12 cellular contexts compared by ENCODE assay signal in genomic region chr7:82594665-82595064, GRCh38.
DNase-seq lines count a peak whose midpoint lies in the region; ATAC-seq and TF ChIP-seq lines count a peak whose summit lies in the region.
"Had no signal": no experiment of that assay in that cellular context is flagged by ENCODE, and none has a peak within 500 bp of the region (broad histone marks: within the 10 kb centered on the region; RNA-seq: fewer than 3 reads in every experiment).

No MANE protein-coding gene starts in this region.

- H3K4me1 Mint-ChIP-seq in stimulated activated effector memory CD8-positive, alpha-beta T cell treated with anti-CD3 and anti-CD28 coated beads, Interleukin-12 subunit alpha, Interleukin-12 subunit beta, amount 100 ng/mL, for 72 hours = no peaks in the 10 kb centered on the region

- TF ChIP-seq CTCF in esophagus squamous epithelium (IDR thresholded peaks at IDR 0.05) = no peak

- no peak overlapping the region for H3K4me3 Mint-ChIP-seq in stimulated activated effector memory CD8-positive, alpha-beta T cell treated with anti-CD3 and anti-CD28 coated beads, Interleukin-12 subunit alpha, Interleukin-12 subunit beta, amount 100 ng/mL, for 72 hours
- H3K4me3 Mint-ChIP-seq: activated CD8-positive, alpha-beta T cell treated with anti-CD3 and anti-CD28 coated beads for 36 hours had no signal

- no peak for ATAC-seq in left lobe of liver
- no peak for ATAC-seq in stimulated activated effector memory CD8-positive, alpha-beta T cell treated with anti-CD3 and anti-CD28 coated beads, Interleukin-12 subunit alpha, Interleukin-12 subunit beta, amount 100 ng/mL, for 72 hours
- ATAC-seq: activated CD8-positive, alpha-beta T cell treated with anti-CD3 and anti-CD28 coated beads for 36 hours had no signal

- no peaks in the 10 kb centered on the region for H3K9me3 ChIP-seq in esophagus squamous epithelium
- H3K9me3 ChIP-seq: BLaER1, upper lobe of left lung had no signal

- H3K27ac Mint-ChIP-seq in stimulated activated effector memory CD8-positive, alpha-beta T cell treated with anti-CD3 and anti-CD28 coated beads, Interleukin-12 subunit alpha, Interleukin-12 subunit beta, amount 100 ng/mL, for 72 hours = no peak overlapping the region
- H3K27ac Mint-ChIP-seq: activated CD8-positive, alpha-beta T cell treated with anti-CD3 and anti-CD28 coated beads for 36 hours had no signal

- peaks cover 0 to 16% (median 0%) of the 10 kb centered on the region in 3 donors for H3K4me1 ChIP-seq in esophagus squamous epithelium
- H3K4me1 ChIP-seq: upper lobe of left lung had no signal

- peak; percentile 57 for DNase-seq in COR-L47 (lab: John Stamatoyannopoulos, UW)
- DNase-seq in NCI-H146 treated with DMSO at 0.1 percent for 48 hours (lab: John Stamatoyannopoulos, UW; ENCODE audit: unreplicated experiment) = peak; percentile 92
- peak; percentile 53 for DNase-seq in SHP77 treated with DMSO at 0.1 percent for 48 hours (lab: John Stamatoyannopoulos, UW)
- DNase-seq in iris pigment epithelial cell (ENCODE audit: low read depth) = peak; percentile 3
- DNase-seq in left lobe of liver (ENCODE audit: low spot score) = no peak
- DNase-seq in stimulated activated effector memory CD8-positive, alpha-beta T cell treated with anti-CD3 and anti-CD28 coated beads, Interleukin-12 subunit alpha, Interleukin-12 subunit beta, amount 100 ng/mL, for 72 hours (ENCODE audit: low spot score in 2 of 2) = no peak
- no peak for DNase-seq in hippocampal formation (lab: John Stamatoyannopoulos, UW)
- DNase-seq in esophagus squamous epithelium (lab: John Stamatoyannopoulos, UW) = no peak
- DNase-seq: activated CD8-positive, alpha-beta T cell treated with anti-CD3 and anti-CD28 coated beads for 36 hours; islet precursor cell; upper lobe of left lung had no signal

- peaks cover 0 to 7% (median 0%) of the 10 kb centered on the region in 4 donors for H3K27me3 ChIP-seq in esophagus squamous epithelium
- H3K27me3 ChIP-seq: BLaER1, upper lobe of left lung had no signal

- intact Hi-C loops in esophagus squamous epithelium (cut with DNase I) = no loop called here

- no peak for TF ChIP-seq POLR2A in esophagus squamous epithelium (IDR thresholded peaks at IDR 0.05)

- no peaks in the 10 kb centered on the region for H3K36me3 Mint-ChIP-seq in stimulated activated effector memory CD8-positive, alpha-beta T cell treated with anti-CD3 and anti-CD28 coated beads, Interleukin-12 subunit alpha, Interleukin-12 subunit beta, amount 100 ng/mL, for 72 hours

- H3K4me3 ChIP-seq in esophagus squamous epithelium = no peak overlapping the region
- H3K4me3 ChIP-seq: BLaER1, upper lobe of left lung had no signal

- H3K9me3 Mint-ChIP-seq in stimulated activated effector memory CD8-positive, alpha-beta T cell treated with anti-CD3 and anti-CD28 coated beads, Interleukin-12 subunit alpha, Interleukin-12 subunit beta, amount 100 ng/mL, for 72 hours = peaks cover 3% of the 10 kb centered on the region
- H3K9me3 Mint-ChIP-seq: activated CD8-positive, alpha-beta T cell treated with anti-CD3 and anti-CD28 coated beads for 36 hours had no signal

- WGBS in esophagus squamous epithelium, 2 donors = 28 to 43% methylated on average over 6 of the region's 6 CpGs

- H3K27ac ChIP-seq in esophagus squamous epithelium = no peak overlapping the region
- H3K27ac ChIP-seq: BLaER1, upper lobe of left lung had no signal

- H3K36me3 ChIP-seq in esophagus squamous epithelium = no peaks in the 10 kb centered on the region
- H3K36me3 ChIP-seq: BLaER1, upper lobe of left lung had no signal

Comparison
In these comparisons a context has a peak if more than half of its experiments do, and no peak if none do; other contexts are left out.
1. DNase-seq: peak in COR-L47 (single experiment), NCI-H146 treated with DMSO at 0.1 percent for 48 hours (single experiment), SHP77 treated with DMSO at 0.1 percent for 48 hours (single experiment) and iris pigment epithelial cell (single experiment); none in left lobe of liver (single experiment), stimulated activated effector memory CD8-positive, alpha-beta T cell treated with anti-CD3 and anti-CD28 coated beads, Interleukin-12 subunit alpha, Interleukin-12 subunit beta, amount 100 ng/mL, for 72 hours (0 of 2), hippocampal formation (0 of 2) and esophagus squamous epithelium (single experiment).